In genomic region chr13:42836930-42837329, GRCh38 we compare ENCODE assay signal across 11 cellular contexts. TPM values are rescaled to one million over a fixed set of nuclear protein-coding genes. Genes with fewer than 3 reads are reported as not detected.
DNase-seq lines count a peak whose midpoint lies in the region; ATAC-seq and TF ChIP-seq lines count a peak whose summit lies in the region.
"Had no signal": no experiment of that assay in that cellular context is flagged by ENCODE, and none has a peak within 500 bp of the region (broad histone marks: within the 10 kb centered on the region; RNA-seq: fewer than 3 reads in every experiment).

No MANE protein-coding gene starts in this region.

- intact Hi-C loops in Calu3 (cut with micrococcal nuclease; ENCODE audit: unreplicated experiment): loop anchor here (10.0 kb wide), 1 partner anchor 242 kb away; no protein-coding TSS in a partner anchor
- intact Hi-C loops in body of pancreas (cut with DNase I): no loop called here

- no peaks in the 10 kb centered on the region for H3K4me1 ChIP-seq in body of pancreas

- H3K36me3 ChIP-seq in body of pancreas (replicated peaks in 1 of 2; ENCODE audit: insufficient read depth in 1 of 2, low read depth in 2 of 2): no peaks in the 10 kb centered on the region
- H3K36me3 ChIP-seq: thyroid gland had no signal

- H3K27ac ChIP-seq in body of pancreas: no peak overlapping the region
- H3K27ac ChIP-seq: thyroid gland had no signal

- H3K4me3 Mint-ChIP-seq in Calu3 (ENCODE audit: low read depth, unreplicated experiment) (no peak overlapping the region), mesothelial cell of epicardium (no peak overlapping the region)
- H3K4me3 Mint-ChIP-seq: dendritic cell treated with granulocyte-macrophage colony-stimulating factor and Interleukin-4, amounts not matched to agents 40 ng/mL and 50 ng/mL, for 4 days had no signal

- H3K36me3 Mint-ChIP-seq in Calu3 (ENCODE audit: insufficient read depth, unreplicated experiment): no peaks in the 10 kb centered on the region
- H3K36me3 Mint-ChIP-seq in mesothelial cell of epicardium: no peaks in the 10 kb centered on the region

- WGBS in body of pancreas, 2 donors: 4 to 9% methylated on average over 4 of the region's 4 CpGs

- no peaks in the 10 kb centered on the region for H3K27me3 ChIP-seq in body of pancreas
- H3K27me3 ChIP-seq: thyroid gland had no signal

- H3K9me3 ChIP-seq in body of pancreas: no peaks in the 10 kb centered on the region
- H3K9me3 ChIP-seq: thyroid gland had no signal

- BruUV-seq in Calu3 (replicated peaks; lab: Mats Ljungman, UMichigan): no TSS peak

- H3K4me1 Mint-ChIP-seq in Calu3 (ENCODE audit: low read depth, unreplicated experiment): peaks cover 14% of the 10 kb centered on the region
- H3K4me1 Mint-ChIP-seq in mesothelial cell of epicardium: peaks cover 13% of the 10 kb centered on the region

- no peak for TF ChIP-seq POLR2A in body of pancreas (IDR thresholded peaks at IDR 0.05)

- DNase-seq in Calu3: peak; percentile 24
- peak; percentile 16 to 44 (median 30) for DNase-seq in body of pancreas
- no peak for DNase-seq in mesothelial cell of epicardium (ENCODE audit: low spot score in 2 of 2, unreplicated experiment in 2 of 2)
- no peak for DNase-seq in NK-92 (lab: John Stamatoyannopoulos, UW; ENCODE audit: unreplicated experiment)
- DNase-seq in OCI-M2 (lab: John Stamatoyannopoulos, UW; ENCODE audit: unreplicated experiment): no peak

- ATAC-seq in body of pancreas (peak; percentile 59), HG03571 (IDR thresholded peaks at IDR 0.05; ENCODE audit: unreplicated experiment) (no peak), HG02759 (IDR thresholded peaks at IDR 0.05; ENCODE audit: unreplicated experiment) (no peak)

- TF ChIP-seq CTCF in Calu3 (IDR thresholded peaks at IDR 0.05; ENCODE audit: unreplicated experiment): no peak
- TF ChIP-seq CTCF in LNCAP (IDR thresholded peaks at IDR 0.05): peak; percentile 67
- peak in 4 of 7 experiments; percentile 30 to 40 (median 38) for TF ChIP-seq CTCF in body of pancreas (IDR thresholded peaks at IDR 0.05)
- TF ChIP-seq CTCF in mesothelial cell of epicardium (IDR thresholded peaks at IDR 0.05; ENCODE audit: unreplicated experiment): no peak

- no peak overlapping the region for H3K4me3 ChIP-seq in body of pancreas
- H3K4me3 ChIP-seq: thyroid gland had no signal

- H3K27ac Mint-ChIP-seq in Calu3 (ENCODE audit: unreplicated experiment) (no peak overlapping the region), mesothelial cell of epicardium (peak overlapping the region; percentile 10)
- H3K27ac Mint-ChIP-seq: dendritic cell treated with granulocyte-macrophage colony-stimulating factor and Interleukin-4, amounts not matched to agents 40 ng/mL and 50 ng/mL, for 4 days had no signal

- CTCF ChIA-PET in Calu3 (lab: Charles Lee): interaction anchor here (0.8 to 0.9 kb wide), 2 partner anchors 132 to 295 kb away, joined by 3 to 4 read pairs; no protein-coding TSS in a partner anchor

- no peaks in the 10 kb centered on the region for H3K9me3 Mint-ChIP-seq in Calu3 (ENCODE audit: low read depth, unreplicated experiment)
- H3K9me3 Mint-ChIP-seq in mesothelial cell of epicardium: peaks cover 5% of the 10 kb centered on the region
- H3K9me3 Mint-ChIP-seq: dendritic cell treated with granulocyte-macrophage colony-stimulating factor and Interleukin-4, amounts not matched to agents 40 ng/mL and 50 ng/mL, for 4 days had no signal

- H3K27me3 Mint-ChIP-seq in Calu3 (ENCODE audit: unreplicated experiment): no peaks in the 10 kb centered on the region
- H3K27me3 Mint-ChIP-seq in mesothelial cell of epicardium (ENCODE audit: low read depth): no peaks in the 10 kb centered on the region
- H3K27me3 Mint-ChIP-seq: dendritic cell treated with granulocyte-macrophage colony-stimulating factor and Interleukin-4, amounts not matched to agents 40 ng/mL and 50 ng/mL, for 4 days had no signal

RNA-seq across cellular contexts. Expression of gene FAM216B, which starts 55.5 kb away (rescaled TPM):
- total RNA-seq in Calu3 (2022) (not detected in 2 replicates), body of pancreas (under 1 TPM in 1 of 2 donors, not detected in 1; under 0.01 TPM), mesothelial cell of epicardium (not detected in 3 replicates)
- total RNA-seq: pulmonary artery endothelial cell, thyroid gland had no signal

Comparison
In these comparisons a context has a peak if more than half of its experiments do, and no peak if none do; other contexts are left out.
1. DNase-seq: peak in Calu3 (single experiment) and body of pancreas (4 of 4); none in mesothelial cell of epicardium (0 of 2), NK-92 (single experiment) and OCI-M2 (single experiment).
2. CTCF ChIP-seq: peak in LNCAP (single experiment) and body of pancreas (4 of 7); none in Calu3 (single experiment) and mesothelial cell of epicardium (single experiment).